Comparison of ENCODE assay signal across 1 cellular context in the genomic region with DNA sequence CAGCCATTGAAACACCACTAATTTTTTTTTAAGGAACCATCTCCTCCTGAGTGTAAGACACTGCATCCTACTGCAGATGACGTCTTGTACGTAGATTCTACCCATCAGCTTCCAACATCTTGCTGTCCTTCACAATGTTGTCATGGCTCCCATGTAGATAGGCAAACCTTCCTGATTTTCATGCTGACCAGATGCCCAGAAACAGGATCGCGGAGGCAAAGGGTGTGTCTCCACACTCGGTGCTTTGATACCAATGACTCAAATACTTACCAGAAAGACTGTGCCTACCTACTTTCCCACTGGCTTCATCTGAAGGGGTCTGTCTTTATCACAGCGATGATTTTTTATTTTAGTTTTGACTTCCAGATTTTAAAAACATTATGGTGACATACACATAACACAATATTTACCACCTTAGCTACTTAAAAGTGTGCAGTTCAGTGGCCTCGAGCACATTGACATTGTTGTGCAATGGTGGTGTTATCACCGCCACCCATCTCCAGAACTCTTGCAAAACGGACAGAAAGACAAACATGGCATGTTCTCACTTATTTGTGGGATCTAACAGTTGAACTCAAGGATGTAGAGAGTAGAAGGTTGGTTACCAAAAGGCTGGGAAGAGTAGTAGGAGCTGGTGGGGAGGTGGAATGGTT.
TF ChIP-seq lines count a peak whose summit lies in the region.

No MANE protein-coding gene starts in this region.

TF ChIP-seq in HepG2, 621 proteins besides CTCF, POLR2A, EP300 and RAD21 (continued from another document and continues in another):
- no peak for TF ChIP-seq ZNF550 (CRISPR knock-in tag; IDR thresholded peaks at IDR 0.05; ENCODE audit: borderline replicate concordance)
- TF ChIP-seq, protein P1, sequence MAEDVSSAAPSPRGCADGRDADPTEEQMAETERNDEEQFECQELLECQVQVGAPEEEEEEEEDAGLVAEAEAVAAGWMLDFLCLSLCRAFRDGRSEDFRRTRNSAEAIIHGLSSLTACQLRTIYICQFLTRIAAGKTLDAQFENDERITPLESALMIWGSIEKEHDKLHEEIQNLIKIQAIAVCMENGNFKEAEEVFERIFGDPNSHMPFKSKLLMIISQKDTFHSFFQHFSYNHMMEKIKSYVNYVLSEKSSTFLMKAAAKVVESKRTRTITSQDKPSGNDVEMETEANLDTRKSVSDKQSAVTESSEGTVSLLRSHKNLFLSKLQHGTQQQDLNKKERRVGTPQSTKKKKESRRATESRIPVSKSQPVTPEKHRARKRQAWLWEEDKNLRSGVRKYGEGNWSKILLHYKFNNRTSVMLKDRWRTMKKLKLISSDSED (CRISPR knock-in tag; IDR thresholded peaks at IDR 0.05), result no peak
- TF ChIP-seq ISX (CRISPR knock-in tag; conservative IDR thresholded peaks at IDR 0.05), result no peak
- peak; percentile 86 for TF ChIP-seq ZNF772 (CRISPR knock-in tag; IDR thresholded peaks at IDR 0.05)
- no peak; the same call in 1 of the 2 replicates for TF ChIP-seq ZNF225 (CRISPR knock-in tag; IDR thresholded peaks at IDR 0.05)
- TF ChIP-seq ZNF879 (CRISPR knock-in tag; IDR thresholded peaks at IDR 0.05), result no peak
- TF ChIP-seq CEBPG (CRISPR knock-in tag; IDR thresholded peaks at IDR 0.05), result peak; percentile 100
- TF ChIP-seq ZNF124 (CRISPR knock-in tag; IDR thresholded peaks at IDR 0.05), result peak; percentile 90
- TF ChIP-seq ZNF777 (CRISPR knock-in tag; IDR thresholded peaks at IDR 0.05), result no peak
- TF ChIP-seq, protein P2, sequence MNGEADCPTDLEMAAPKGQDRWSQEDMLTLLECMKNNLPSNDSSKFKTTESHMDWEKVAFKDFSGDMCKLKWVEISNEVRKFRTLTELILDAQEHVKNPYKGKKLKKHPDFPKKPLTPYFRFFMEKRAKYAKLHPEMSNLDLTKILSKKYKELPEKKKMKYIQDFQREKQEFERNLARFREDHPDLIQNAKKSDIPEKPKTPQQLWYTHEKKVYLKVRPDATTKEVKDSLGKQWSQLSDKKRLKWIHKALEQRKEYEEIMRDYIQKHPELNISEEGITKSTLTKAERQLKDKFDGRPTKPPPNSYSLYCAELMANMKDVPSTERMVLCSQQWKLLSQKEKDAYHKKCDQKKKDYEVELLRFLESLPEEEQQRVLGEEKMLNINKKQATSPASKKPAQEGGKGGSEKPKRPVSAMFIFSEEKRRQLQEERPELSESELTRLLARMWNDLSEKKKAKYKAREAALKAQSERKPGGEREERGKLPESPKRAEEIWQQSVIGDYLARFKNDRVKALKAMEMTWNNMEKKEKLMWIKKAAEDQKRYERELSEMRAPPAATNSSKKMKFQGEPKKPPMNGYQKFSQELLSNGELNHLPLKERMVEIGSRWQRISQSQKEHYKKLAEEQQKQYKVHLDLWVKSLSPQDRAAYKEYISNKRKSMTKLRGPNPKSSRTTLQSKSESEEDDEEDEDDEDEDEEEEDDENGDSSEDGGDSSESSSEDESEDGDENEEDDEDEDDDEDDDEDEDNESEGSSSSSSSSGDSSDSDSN (CRISPR knock-in tag; IDR thresholded peaks at IDR 0.05), result peak; percentile 22; the same call in 1 of the 2 replicates
- no peak for TF ChIP-seq RAD51 (IDR thresholded peaks at IDR 0.05; ENCODE audit: borderline replicate concordance)
- TF ChIP-seq, protein P3, sequence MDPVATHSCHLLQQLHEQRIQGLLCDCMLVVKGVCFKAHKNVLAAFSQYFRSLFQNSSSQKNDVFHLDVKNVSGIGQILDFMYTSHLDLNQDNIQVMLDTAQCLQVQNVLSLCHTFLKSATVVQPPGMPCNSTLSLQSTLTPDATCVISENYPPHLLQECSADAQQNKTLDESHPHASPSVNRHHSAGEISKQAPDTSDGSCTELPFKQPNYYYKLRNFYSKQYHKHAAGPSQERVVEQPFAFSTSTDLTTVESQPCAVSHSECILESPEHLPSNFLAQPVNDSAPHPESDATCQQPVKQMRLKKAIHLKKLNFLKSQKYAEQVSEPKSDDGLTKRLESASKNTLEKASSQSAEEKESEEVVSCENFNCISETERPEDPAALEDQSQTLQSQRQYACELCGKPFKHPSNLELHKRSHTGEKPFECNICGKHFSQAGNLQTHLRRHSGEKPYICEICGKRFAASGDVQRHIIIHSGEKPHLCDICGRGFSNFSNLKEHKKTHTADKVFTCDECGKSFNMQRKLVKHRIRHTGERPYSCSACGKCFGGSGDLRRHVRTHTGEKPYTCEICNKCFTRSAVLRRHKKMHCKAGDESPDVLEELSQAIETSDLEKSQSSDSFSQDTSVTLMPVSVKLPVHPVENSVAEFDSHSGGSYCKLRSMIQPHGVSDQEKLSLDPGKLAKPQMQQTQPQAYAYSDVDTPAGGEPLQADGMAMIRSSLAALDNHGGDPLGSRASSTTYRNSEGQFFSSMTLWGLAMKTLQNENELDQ (CRISPR knock-in tag; IDR thresholded peaks at IDR 0.05; ENCODE audit: borderline replicate concordance), result peak; percentile 87; the same call in 1 of the 2 replicates
- TF ChIP-seq SALL2 (CRISPR knock-in tag; IDR thresholded peaks at IDR 0.05), result 0 out of 2 replicates have a peak, but pooled peaks have one; percentile 43
- no peak for TF ChIP-seq ZNF850 (CRISPR knock-in tag; conservative IDR thresholded peaks at IDR 0.05)
- no peak for TF ChIP-seq ZNF678 (CRISPR knock-in tag; IDR thresholded peaks at IDR 0.05)
- 0 out of 2 replicates have a peak, but pooled peaks have one; percentile 48 for TF ChIP-seq GZF1 (CRISPR knock-in tag; IDR thresholded peaks at IDR 0.05)
- TF ChIP-seq RXRA (CRISPR knock-in tag; IDR thresholded peaks at IDR 0.05), result peak; percentile 97; the same call in 1 of the 2 replicates
- no peak for TF ChIP-seq RELA (CRISPR knock-in tag; IDR thresholded peaks at IDR 0.05)
- TF ChIP-seq FOXM1 (CRISPR knock-in tag; IDR thresholded peaks at IDR 0.05), result no peak
- TF ChIP-seq SNAI1 (CRISPR knock-in tag; IDR thresholded peaks at IDR 0.05; ENCODE audit: borderline replicate concordance), result no peak
- TF ChIP-seq GATA4 (IDR thresholded peaks at IDR 0.05; ENCODE audit: borderline replicate concordance, low read depth), result peak; percentile 99
- TF ChIP-seq ZNF775 (CRISPR knock-in tag; IDR thresholded peaks at IDR 0.05; ENCODE audit: borderline replicate concordance), result peak; percentile 78; the same call in 1 of the 2 replicates
- TF ChIP-seq ZFP41 (CRISPR knock-in tag; IDR thresholded peaks at IDR 0.05; ENCODE audit: borderline replicate concordance), result no peak
- TF ChIP-seq, protein P4, sequence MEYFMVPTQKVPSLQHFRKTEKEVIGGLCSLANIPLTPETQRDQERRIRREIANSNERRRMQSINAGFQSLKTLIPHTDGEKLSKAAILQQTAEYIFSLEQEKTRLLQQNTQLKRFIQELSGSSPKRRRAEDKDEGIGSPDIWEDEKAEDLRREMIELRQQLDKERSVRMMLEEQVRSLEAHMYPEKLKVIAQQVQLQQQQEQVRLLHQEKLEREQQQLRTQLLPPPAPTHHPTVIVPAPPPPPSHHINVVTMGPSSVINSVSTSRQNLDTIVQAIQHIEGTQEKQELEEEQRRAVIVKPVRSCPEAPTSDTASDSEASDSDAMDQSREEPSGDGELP (IDR thresholded peaks at IDR 0.05; ENCODE audit: borderline replicate concordance, low read depth), result 0 out of 2 replicates have a peak, but pooled peaks have one; percentile 65
- peak; percentile 97 for TF ChIP-seq ISL2 (CRISPR knock-in tag; IDR thresholded peaks at IDR 0.05)
- TF ChIP-seq HNF4A (CRISPR knock-in tag; IDR thresholded peaks at IDR 0.05), result peak; percentile 94
- peak; percentile 57; the same call in 1 of the 2 replicates for TF ChIP-seq RBAK (CRISPR knock-in tag; IDR thresholded peaks at IDR 0.05)
- TF ChIP-seq ZNF33A (CRISPR knock-in tag; IDR thresholded peaks at IDR 0.05; ENCODE audit: borderline replicate concordance), result no peak
- peak; percentile 75; the same call in 1 of the 2 replicates for TF ChIP-seq ZNF232 (CRISPR knock-in tag; IDR thresholded peaks at IDR 0.05; ENCODE audit: borderline replicate concordance)
- TF ChIP-seq, protein P5, sequence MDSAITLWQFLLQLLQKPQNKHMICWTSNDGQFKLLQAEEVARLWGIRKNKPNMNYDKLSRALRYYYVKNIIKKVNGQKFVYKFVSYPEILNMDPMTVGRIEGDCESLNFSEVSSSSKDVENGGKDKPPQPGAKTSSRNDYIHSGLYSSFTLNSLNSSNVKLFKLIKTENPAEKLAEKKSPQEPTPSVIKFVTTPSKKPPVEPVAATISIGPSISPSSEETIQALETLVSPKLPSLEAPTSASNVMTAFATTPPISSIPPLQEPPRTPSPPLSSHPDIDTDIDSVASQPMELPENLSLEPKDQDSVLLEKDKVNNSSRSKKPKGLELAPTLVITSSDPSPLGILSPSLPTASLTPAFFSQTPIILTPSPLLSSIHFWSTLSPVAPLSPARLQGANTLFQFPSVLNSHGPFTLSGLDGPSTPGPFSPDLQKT (CRISPR knock-in tag; IDR thresholded peaks at IDR 0.05; ENCODE audit: borderline replicate concordance), result no peak
- TF ChIP-seq, protein P6, sequence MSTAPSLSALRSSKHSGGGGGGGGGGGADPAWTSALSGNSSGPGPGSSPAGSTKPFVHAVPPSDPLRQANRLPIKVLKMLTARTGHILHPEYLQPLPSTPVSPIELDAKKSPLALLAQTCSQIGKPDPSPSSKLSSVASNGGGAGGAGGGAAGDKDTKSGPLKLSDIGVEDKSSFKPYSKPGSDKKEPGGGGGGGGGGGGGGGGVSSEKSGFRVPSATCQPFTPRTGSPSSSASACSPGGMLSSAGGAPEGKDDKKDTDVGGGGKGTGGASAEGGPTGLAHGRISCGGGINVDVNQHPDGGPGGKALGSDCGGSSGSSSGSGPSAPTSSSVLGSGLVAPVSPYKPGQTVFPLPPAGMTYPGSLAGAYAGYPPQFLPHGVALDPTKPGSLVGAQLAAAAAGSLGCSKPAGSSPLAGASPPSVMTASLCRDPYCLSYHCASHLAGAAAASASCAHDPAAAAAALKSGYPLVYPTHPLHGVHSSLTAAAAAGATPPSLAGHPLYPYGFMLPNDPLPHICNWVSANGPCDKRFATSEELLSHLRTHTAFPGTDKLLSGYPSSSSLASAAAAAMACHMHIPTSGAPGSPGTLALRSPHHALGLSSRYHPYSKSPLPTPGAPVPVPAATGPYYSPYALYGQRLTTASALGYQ (CRISPR knock-in tag; IDR thresholded peaks at IDR 0.05), result peak; percentile 96
- TF ChIP-seq FOSL2 (CRISPR knock-in tag; IDR thresholded peaks at IDR 0.05), result peak; percentile 95
- TF ChIP-seq, protein P7, sequence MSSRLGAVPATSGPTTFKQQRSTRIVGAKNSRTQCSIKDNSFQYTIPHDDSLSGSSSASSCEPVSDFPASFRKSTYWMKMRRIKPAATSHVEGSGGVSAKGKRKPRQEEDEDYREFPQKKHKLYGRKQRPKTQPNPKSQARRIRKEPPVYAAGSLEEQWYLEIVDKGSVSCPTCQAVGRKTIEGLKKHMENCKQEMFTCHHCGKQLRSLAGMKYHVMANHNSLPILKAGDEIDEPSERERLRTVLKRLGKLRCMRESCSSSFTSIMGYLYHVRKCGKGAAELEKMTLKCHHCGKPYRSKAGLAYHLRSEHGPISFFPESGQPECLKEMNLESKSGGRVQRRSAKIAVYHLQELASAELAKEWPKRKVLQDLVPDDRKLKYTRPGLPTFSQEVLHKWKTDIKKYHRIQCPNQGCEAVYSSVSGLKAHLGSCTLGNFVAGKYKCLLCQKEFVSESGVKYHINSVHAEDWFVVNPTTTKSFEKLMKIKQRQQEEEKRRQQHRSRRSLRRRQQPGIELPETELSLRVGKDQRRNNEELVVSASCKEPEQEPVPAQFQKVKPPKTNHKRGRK (CRISPR knock-in tag; IDR thresholded peaks at IDR 0.05), result no peak
- TF ChIP-seq, protein P8, sequence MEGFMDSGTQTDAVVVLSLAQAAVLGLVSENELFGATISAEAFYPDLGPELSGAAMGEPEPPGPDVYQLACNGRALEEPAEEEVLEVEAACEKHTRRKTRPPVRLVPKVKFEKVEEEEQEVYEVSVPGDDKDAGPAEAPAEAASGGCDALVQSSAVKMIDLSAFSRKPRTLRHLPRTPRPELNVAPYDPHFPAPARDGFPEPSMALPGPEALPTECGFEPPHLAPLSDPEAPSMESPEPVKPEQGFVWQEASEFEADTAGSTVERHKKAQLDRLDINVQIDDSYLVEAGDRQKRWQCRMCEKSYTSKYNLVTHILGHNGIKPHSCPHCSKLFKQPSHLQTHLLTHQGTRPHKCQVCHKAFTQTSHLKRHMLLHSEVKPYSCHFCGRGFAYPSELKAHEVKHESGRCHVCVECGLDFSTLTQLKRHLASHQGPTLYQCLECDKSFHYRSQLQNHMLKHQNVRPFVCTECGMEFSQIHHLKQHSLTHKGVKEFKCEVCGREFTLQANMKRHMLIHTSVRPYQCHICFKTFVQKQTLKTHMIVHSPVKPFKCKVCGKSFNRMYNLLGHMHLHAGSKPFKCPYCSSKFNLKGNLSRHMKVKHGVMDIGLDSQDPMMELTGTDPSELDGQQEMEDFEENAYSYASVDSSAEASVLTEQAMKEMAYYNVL (CRISPR knock-in tag; IDR thresholded peaks at IDR 0.05; ENCODE audit: borderline replicate concordance), result peak; percentile 98
- no peak for TF ChIP-seq NFE2L2 (IDR thresholded peaks at IDR 0.05; ENCODE audit: low read length)
- peak; percentile 98 for TF ChIP-seq TBX2 (CRISPR knock-in tag; IDR thresholded peaks at IDR 0.05; ENCODE audit: borderline replicate concordance)
- TF ChIP-seq, protein P9, sequence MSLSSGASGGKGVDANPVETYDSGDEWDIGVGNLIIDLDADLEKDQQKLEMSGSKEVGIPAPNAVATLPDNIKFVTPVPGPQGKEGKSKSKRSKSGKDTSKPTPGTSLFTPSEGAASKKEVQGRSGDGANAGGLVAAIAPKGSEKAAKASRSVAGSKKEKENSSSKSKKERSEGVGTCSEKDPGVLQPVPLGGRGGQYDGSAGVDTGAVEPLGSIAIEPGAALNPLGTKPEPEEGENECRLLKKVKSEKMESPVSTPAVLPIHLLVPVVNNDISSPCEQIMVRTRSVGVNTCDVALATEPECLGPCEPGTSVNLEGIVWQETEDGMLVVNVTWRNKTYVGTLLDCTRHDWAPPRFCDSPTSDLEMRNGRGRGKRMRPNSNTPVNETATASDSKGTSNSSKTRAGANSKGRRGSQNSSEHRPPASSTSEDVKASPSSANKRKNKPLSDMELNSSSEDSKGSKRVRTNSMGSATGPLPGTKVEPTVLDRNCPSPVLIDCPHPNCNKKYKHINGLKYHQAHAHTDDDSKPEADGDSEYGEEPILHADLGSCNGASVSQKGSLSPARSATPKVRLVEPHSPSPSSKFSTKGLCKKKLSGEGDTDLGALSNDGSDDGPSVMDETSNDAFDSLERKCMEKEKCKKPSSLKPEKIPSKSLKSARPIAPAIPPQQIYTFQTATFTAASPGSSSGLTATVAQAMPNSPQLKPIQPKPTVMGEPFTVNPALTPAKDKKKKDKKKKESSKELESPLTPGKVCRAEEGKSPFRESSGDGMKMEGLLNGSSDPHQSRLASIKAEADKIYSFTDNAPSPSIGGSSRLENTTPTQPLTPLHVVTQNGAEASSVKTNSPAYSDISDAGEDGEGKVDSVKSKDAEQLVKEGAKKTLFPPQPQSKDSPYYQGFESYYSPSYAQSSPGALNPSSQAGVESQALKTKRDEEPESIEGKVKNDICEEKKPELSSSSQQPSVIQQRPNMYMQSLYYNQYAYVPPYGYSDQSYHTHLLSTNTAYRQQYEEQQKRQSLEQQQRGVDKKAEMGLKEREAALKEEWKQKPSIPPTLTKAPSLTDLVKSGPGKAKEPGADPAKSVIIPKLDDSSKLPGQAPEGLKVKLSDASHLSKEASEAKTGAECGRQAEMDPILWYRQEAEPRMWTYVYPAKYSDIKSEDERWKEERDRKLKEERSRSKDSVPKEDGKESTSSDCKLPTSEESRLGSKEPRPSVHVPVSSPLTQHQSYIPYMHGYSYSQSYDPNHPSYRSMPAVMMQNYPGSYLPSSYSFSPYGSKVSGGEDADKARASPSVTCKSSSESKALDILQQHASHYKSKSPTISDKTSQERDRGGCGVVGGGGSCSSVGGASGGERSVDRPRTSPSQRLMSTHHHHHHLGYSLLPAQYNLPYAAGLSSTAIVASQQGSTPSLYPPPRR (CRISPR knock-in tag; IDR thresholded peaks at IDR 0.05; ENCODE audit: borderline replicate concordance), result peak; percentile 97
